9 cellular contexts compared by ENCODE assay signal in the genomic region with DNA sequence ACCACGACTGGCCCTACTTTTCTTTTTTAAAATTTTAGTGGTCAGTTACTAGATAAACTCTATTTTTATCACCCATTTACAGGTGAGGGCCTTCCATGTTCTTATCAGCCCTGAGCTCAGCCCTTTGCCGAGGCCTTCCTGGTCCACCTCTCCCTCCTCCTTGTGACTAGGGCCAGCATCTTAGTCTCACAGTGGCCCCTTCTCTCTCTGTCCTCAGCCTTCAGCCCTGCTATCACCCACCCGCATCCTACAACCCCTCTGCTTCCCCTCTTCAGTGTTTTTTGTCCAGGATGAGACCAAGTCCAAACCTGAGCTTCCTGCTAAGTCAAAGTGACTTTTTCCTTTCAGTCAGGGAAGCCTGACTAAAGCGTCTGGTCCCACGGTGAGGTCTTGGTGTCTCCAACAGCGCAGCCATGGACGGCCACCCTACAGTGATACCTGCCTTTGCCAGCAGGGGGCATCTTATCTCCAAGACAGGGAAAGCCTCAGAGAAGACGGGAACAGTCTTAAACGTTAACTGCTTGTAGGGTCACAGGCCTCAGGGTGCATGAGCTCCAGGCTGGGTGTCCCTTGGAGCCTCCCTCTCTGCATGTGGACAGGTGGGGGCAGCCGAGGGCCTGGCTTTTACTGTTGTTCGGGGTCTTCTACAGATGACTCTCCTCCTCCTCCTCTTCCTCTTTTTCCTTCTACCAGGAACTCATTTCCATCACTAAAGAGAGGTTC. TPM values are rescaled to one million over a fixed set of nuclear protein-coding genes. Genes with fewer than 3 reads are reported as not detected.
DNase-seq lines count a peak whose midpoint lies in the region; TF ChIP-seq lines count a peak whose summit lies in the region.
"Had no signal": no experiment of that assay in that cellular context is flagged by ENCODE, and none has a peak within 500 bp of the region (broad histone marks: within the 10 kb centered on the region; RNA-seq: fewer than 3 reads in every experiment).

No MANE protein-coding gene starts in this region.

- TF ChIP-seq EP300 in tibial nerve (IDR thresholded peaks at IDR 0.05) = no peak

- H3K4me1 ChIP-seq in neural progenitor cell (no peaks in the 10 kb centered on the region), tibial nerve (peaks cover 0 to 3% (median 0%) of the 10 kb centered on the region in 4 donors)

- peak overlapping the region; percentile 39 for H3K27ac Mint-ChIP-seq in neural progenitor cell

- no peak overlapping the region for H3K4me3 Mint-ChIP-seq in neural progenitor cell

- no peak overlapping the region for H3K9ac ChIP-seq in neural progenitor cell

- no peak overlapping the region for H3K27ac ChIP-seq in neural progenitor cell
- H3K27ac ChIP-seq in tibial nerve = no peak overlapping the region

- H3K9me3 Mint-ChIP-seq in neural progenitor cell = peaks cover 7% of the 10 kb centered on the region

- no peak for TF ChIP-seq POLR2A in tibial nerve (IDR thresholded peaks at IDR 0.05)

- WGBS in tibial nerve, 2 donors = 30 to 42% methylated on average over 8 to 11 of the region's 11 CpGs

- H2AFZ ChIP-seq in neural progenitor cell (replicated peaks) = no peak overlapping the region

- peak; percentile 28 for DNase-seq in COLO829 (ENCODE audit: low spot score)
- DNase-seq in H4 (ENCODE audit: low spot score) = peak; percentile 53
- DNase-seq in NCI-H82 treated with DMSO at 0.1 percent for 48 hours (lab: John Stamatoyannopoulos, UW; ENCODE audit: unreplicated experiment) = peak; percentile 26
- DNase-seq in activated CD8-positive, alpha-beta memory T cell treated with anti-CD3 and anti-CD28 coated beads, Interleukin-2, amount 50 U/mL, for 48 hours = peak; percentile 85
- peak; percentile 28 for DNase-seq in fibroblast of gingiva (ENCODE audit: low read depth)
- peak; percentile 72 for DNase-seq in neural progenitor cell (ENCODE audit: low spot score)
- DNase-seq in tibial nerve (ENCODE audit: low spot score in 2 of 2) = peak; percentile 19 to 35
- DNase-seq in DMS153 (lab: John Stamatoyannopoulos, UW) = no peak

- H3K4me2 ChIP-seq in neural progenitor cell = no peak overlapping the region

- H3K27me3 ChIP-seq in neural progenitor cell (no peaks in the 10 kb centered on the region), tibial nerve (no peaks in the 10 kb centered on the region)

- no peaks in the 10 kb centered on the region for H4K20me1 ChIP-seq in neural progenitor cell (ENCODE audit: low read depth)

- H3K79me2 ChIP-seq in neural progenitor cell (ENCODE audit: low read depth) = no peaks in the 10 kb centered on the region

- H3K4me1 Mint-ChIP-seq in neural progenitor cell = peaks cover 4% of the 10 kb centered on the region

- no peak overlapping the region for H3K4me3 ChIP-seq in neural progenitor cell
- H3K4me3 ChIP-seq in tibial nerve = no peak overlapping the region

- peak; percentile 58 for TF ChIP-seq CTCF in neural progenitor cell (IDR thresholded peaks at IDR 0.05)
- peak; percentile 43 to 62 (median 55) for TF ChIP-seq CTCF in tibial nerve (IDR thresholded peaks at IDR 0.05)

- no peaks in the 10 kb centered on the region for H3K27me3 Mint-ChIP-seq in neural progenitor cell (ENCODE audit: insufficient read depth, low read depth)

- H3K36me3 ChIP-seq in neural progenitor cell (no peaks in the 10 kb centered on the region), tibial nerve (no peaks in the 10 kb centered on the region)

- H3K36me3 Mint-ChIP-seq in neural progenitor cell = no peaks in the 10 kb centered on the region

- H3K9me3 ChIP-seq in neural progenitor cell (ENCODE audit: low read depth) = no peaks in the 10 kb centered on the region
- no peaks in the 10 kb centered on the region for H3K9me3 ChIP-seq in tibial nerve

- no peaks in the 10 kb centered on the region for H3F3A ChIP-seq in neural progenitor cell (ENCODE audit: low read depth)

RNA-seq across cellular contexts. Expression of a gene that starts 11.7 kb away (rescaled TPM):
- not detected in 2 replicates for total RNA-seq in H4 (2014; rRNA removed; shearing (Covaris generic))
- not detected in 2 replicates for total RNA-seq in neural progenitor cell (ENCODE audit: low replicate concordance)
- not detected for total RNA-seq in tibial nerve
- total RNA-seq: T-helper 1 cell treated with Interleukin-12 subunit alpha and Interleukin-12 subunit beta and Interleukin-4 antibody, amounts not matched to agents 30 ng/mL and 1 ng/mL, for 36 hours had no signal

RNA-seq across cellular contexts. Expression of a gene that starts 22.2 kb away (rescaled TPM):
- 8.2 and 10.5 TPM in 2 replicates for total RNA-seq in H4 (2014; rRNA removed; shearing (Covaris generic))
- 5.6 and 21.2 TPM in 2 replicates for total RNA-seq in neural progenitor cell (ENCODE audit: low replicate concordance)
- total RNA-seq in tibial nerve = 10 to 100 TPM; 20.9 to 36.9 (median 27.1) TPM

RNA-seq across cellular contexts. Expression of a gene that starts 27.3 kb away (rescaled TPM):
- total RNA-seq in H4 (2014; rRNA removed; shearing (Covaris generic)) = not detected in 2 replicates
- total RNA-seq in neural progenitor cell (ENCODE audit: low replicate concordance) (0.19 TPM in 1 of 2 replicates, not detected in the other), tibial nerve (under 1 TPM in 2 of 4 donors, not detected in 2; 0.20 to 0.42 TPM)

RNA-seq across cellular contexts. Expression of a gene that starts 30.1 kb away (rescaled TPM):
- total RNA-seq in H4 (2014; rRNA removed; shearing (Covaris generic)) = not detected in 2 replicates
- not detected in 2 replicates for total RNA-seq in neural progenitor cell (ENCODE audit: low replicate concordance)
- not detected for total RNA-seq in tibial nerve
- total RNA-seq: T-helper 1 cell treated with Interleukin-12 subunit alpha and Interleukin-12 subunit beta and Interleukin-4 antibody, amounts not matched to agents 30 ng/mL and 1 ng/mL, for 36 hours had no signal

RNA-seq across cellular contexts. Expression of a gene that starts 39.6 kb away (rescaled TPM):
- not detected in 2 replicates for total RNA-seq in H4 (2014; rRNA removed; shearing (Covaris generic))
- total RNA-seq in neural progenitor cell (ENCODE audit: low replicate concordance) = not detected in 2 replicates
- total RNA-seq in tibial nerve = not detected
- total RNA-seq: T-helper 1 cell treated with Interleukin-12 subunit alpha and Interleukin-12 subunit beta and Interleukin-4 antibody, amounts not matched to agents 30 ng/mL and 1 ng/mL, for 36 hours had no signal
